29 cellular contexts compared by ENCODE assay signal in the genomic region with DNA sequence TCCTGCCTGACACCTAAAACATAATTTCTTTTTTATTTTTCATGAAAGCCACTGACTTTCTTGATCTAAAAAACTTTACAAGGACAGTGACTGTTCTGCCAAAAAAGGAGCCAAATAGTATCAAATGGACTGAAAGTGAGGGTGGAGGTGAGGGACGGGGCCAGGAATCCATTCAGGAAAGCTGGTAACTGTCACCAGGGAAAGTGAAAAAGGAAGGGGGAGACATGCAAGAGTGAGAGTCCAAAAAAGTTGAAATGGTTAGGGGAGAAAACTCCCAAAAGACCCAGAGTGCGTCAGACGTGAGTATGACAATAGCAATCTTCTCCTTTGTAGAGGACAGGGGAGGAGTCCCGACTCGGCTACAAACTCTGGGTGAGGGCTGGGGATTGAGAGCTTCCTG. TPM values are rescaled to one million over a fixed set of nuclear protein-coding genes. Genes with fewer than 3 reads are reported as not detected.
"Had no signal": no experiment of that assay in that cellular context is flagged by ENCODE, and none has a peak within 500 bp of the region (broad histone marks: within the 10 kb centered on the region; RNA-seq: fewer than 3 reads in every experiment).

No MANE protein-coding gene starts in this region.

- H3K4me3 ChIP-seq: adrenal gland, ascending aorta, body of pancreas, breast epithelium, cardiac muscle cell had no signal

- H3K27me3 ChIP-seq: ascending aorta, body of pancreas, brain microvascular endothelial cell, cardiac muscle cell had no signal

- H3K4me1 ChIP-seq: adrenal gland, ascending aorta, body of pancreas, breast epithelium had no signal

- H3K9me3 ChIP-seq: adrenal gland, ascending aorta, body of pancreas, breast epithelium had no signal

- DNase-seq: activated effector memory CD4-positive, alpha-beta T cell treated with anti-CD3 and anti-CD28 coated beads, Interleukin-2, amount 50 U/mL, for 16 hours; activated effector memory CD4-positive, alpha-beta T cell treated with Interleukin-2 at 50 U/mL for 16 hours; activated gamma-delta T cell; activated gamma-delta T cell treated with Interleukin-2 at 50 U/mL for 16 hours; activated naive CD4-positive, alpha-beta T cell; activated naive CD4-positive, alpha-beta T cell treated with anti-CD3 and anti-CD28 coated beads for 36 hours; activated naive CD4-positive, alpha-beta T cell treated with anti-CD3 and anti-CD28 coated beads, Interleukin-2, amount 10 ng/mL, durations not matched to agents 7 days and 5 days; activated naive CD4-positive, alpha-beta T cell treated with anti-CD3 and anti-CD28 coated beads, Interleukin-2, amount 50 U/mL, for 16 hours; activated naive CD4-positive, alpha-beta T cell treated with Interleukin-2 at 50 U/mL for 16 hours; activated naive CD8-positive, alpha-beta T cell treated with anti-CD3 and anti-CD28 coated beads for 36 hours; activated naive CD8-positive, alpha-beta T cell treated with anti-CD3 and anti-CD28 coated beads, Interleukin-2, amount 10 ng/mL, durations not matched to agents 7 days and 5 days; activated naive CD8-positive, alpha-beta T cell treated with anti-CD3 and anti-CD28 coated beads, Interleukin-2, amount 50 U/mL, for 24 hours; activated T-cell treated with anti-CD3 and anti-CD28 coated beads, Interleukin-2, amount 50 U/mL, for 24 hours; activated T-cell treated with anti-CD3 and anti-CD28 coated beads, Interleukin-2, amount 50 U/mL, for 4 hours; activated T-cell treated with anti-CD3 and anti-CD28 coated beads, Interleukin-2, amount 50 U/mL, for 48 hours; activated T-cell treated with anti-CD3 and anti-CD28 coated beads, Interleukin-2, amount 50 U/mL, for 72 hours; adrenal gland; amniotic stem cell; amygdala; anterior cingulate cortex; aorta; body of pancreas; brain microvascular endothelial cell; caudate nucleus; central memory CD4-positive, alpha-beta T cell; cerebellar nuclear complex had no signal

- H3K27ac ChIP-seq: adrenal gland, ascending aorta, body of pancreas, brain microvascular endothelial cell, breast epithelium, cardiac muscle cell had no signal

- H3K36me3 ChIP-seq: adrenal gland, ascending aorta, brain microvascular endothelial cell, breast epithelium, cardiac muscle cell had no signal

RNA-seq across cellular contexts. Expression of a gene that starts 7.5 kb away (rescaled TPM):
- polyA plus RNA-seq: aorta had no signal
